ENCODE assay signal across 17 cellular contexts in the genomic region with DNA sequence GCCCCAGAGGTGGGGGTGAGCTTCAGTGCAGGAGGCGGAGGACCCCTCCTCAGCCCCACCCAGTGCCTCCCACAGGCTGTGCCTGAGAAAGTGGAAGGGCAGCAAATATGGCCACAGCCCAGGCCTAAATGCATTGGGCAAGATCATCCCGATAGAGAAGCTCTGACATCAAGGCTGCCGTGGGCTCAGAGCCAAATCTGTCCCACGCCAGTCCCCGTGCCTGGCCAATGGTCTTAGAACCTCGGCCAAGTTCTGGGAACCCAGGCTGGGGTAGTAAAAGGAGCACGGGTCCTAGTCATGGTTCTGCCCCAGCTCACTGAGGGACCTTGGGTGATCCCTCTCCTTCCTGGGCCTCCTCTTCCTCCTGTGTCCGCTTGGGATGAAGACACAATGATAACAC. TPM values are rescaled to one million over a fixed set of nuclear protein-coding genes. Genes with fewer than 3 reads are reported as not detected.
DNase-seq lines count a peak whose midpoint lies in the region; ATAC-seq, FAIRE-seq and TF ChIP-seq lines count a peak whose summit lies in the region.
"Had no signal": no experiment of that assay in that cellular context is flagged by ENCODE, and none has a peak within 500 bp of the region (broad histone marks: within the 10 kb centered on the region; RNA-seq: fewer than 3 reads in every experiment).

No MANE protein-coding gene starts in this region.

- H3K4me1 ChIP-seq in cardiac muscle cell (ENCODE audit: low read depth) (no peaks in the 10 kb centered on the region), pancreas (peaks cover 29 to 35% (median 33%) of the 10 kb centered on the region in 3 donors), foreskin keratinocyte (no peaks in the 10 kb centered on the region), smooth muscle cell (ENCODE audit: low read depth) (no peaks in the 10 kb centered on the region)

- peaks cover 38% of the 10 kb centered on the region for H4K20me1 ChIP-seq in smooth muscle cell (ENCODE audit: low read depth)

- TF ChIP-seq CTCF in cardiac muscle cell (IDR thresholded peaks at IDR 0.05; ENCODE audit: low read depth, low read length), result no peak
- TF ChIP-seq CTCF in pancreas (IDR thresholded peaks at IDR 0.05), result no peak
- TF ChIP-seq CTCF in foreskin keratinocyte (conservative IDR thresholded peaks at IDR 0.05), result no peak
- no peak for TF ChIP-seq CTCF in smooth muscle cell (IDR thresholded peaks at IDR 0.05; ENCODE audit: borderline replicate concordance, insufficient read depth, poor library complexity, severe bottlenecking)

- POLR2A ChIA-PET in HEK293T (lab: Yijun Ruan, JAX), result no interaction called here

- H3K9me3 ChIP-seq in cardiac muscle cell (ENCODE audit: low read depth), result no peaks in the 10 kb centered on the region
- H3K9me3 ChIP-seq in pancreas, result no peaks in the 10 kb centered on the region
- H3K9me3 ChIP-seq in smooth muscle cell (replicated peaks; ENCODE audit: low read depth), result no peaks in the 10 kb centered on the region

- no peak overlapping the region for H3K9ac ChIP-seq in smooth muscle cell (ENCODE audit: low read depth)

- H3K79me2 ChIP-seq in smooth muscle cell (ENCODE audit: low read depth), result peaks cover 6% of the 10 kb centered on the region

- no peak overlapping the region for H3K4me2 ChIP-seq in smooth muscle cell

- WGBS in pancreas, 2 donors, result 24% methylated on average over 8 of the region's 8 CpGs
- 99% methylated on average over 7 of the region's 8 CpGs for WGBS in smooth muscle cell (ENCODE audit: low lambda C conversion rate)

- no peak for DNase-seq in cardiac muscle cell (ENCODE audit: low read depth in 1 of 2, low spot score in 1 of 2)
- DNase-seq in cardiac septum (ENCODE audit: low spot score), result no peak
- DNase-seq in fibroblast of gingiva (ENCODE audit: low read depth), result peak; percentile 37
- peak in 4 of 6 donors; percentile 52 to 82 (median 64) for DNase-seq in pancreas
- no peak for DNase-seq in foreskin keratinocyte
- DNase-seq in activated effector memory CD4-positive, alpha-beta T cell treated with anti-CD3 and anti-CD28 coated beads, Interleukin-2, amount 50 U/mL, for 16 hours, result no peak
- no peak for DNase-seq in smooth muscle cell (lab: John Stamatoyannopoulos, UW; ENCODE audit: unreplicated experiment)
- no peak for DNase-seq in HEK293T (ENCODE audit: extremely low spot score)
- DNase-seq: activated B cell treated with CpG ODN at 0.5 μM for 24 hours; activated CD8-positive, alpha-beta memory T cell treated with anti-CD3 and anti-CD28 coated beads, Interleukin-2, amount 50 U/mL, for 48 hours; H7; islet precursor cell; NCI-H1694 treated with DMSO at 0.1 percent for 48 hours; NCI-H524 treated with DMSO at 0.1 percent for 48 hours; stimulated activated CD4-positive, alpha-beta T cell treated with anti-CD3 and anti-CD28 coated beads, Interleukin-4, amount 100 ng/mL, for 4 hours; stimulated activated naive CD4-positive, alpha-beta T cell had no signal

- FAIRE-seq in pancreas (lab: Jason Lieb, UNC), result no peak

- H3K36me3 ChIP-seq in cardiac muscle cell (peaks cover 82% of the 10 kb centered on the region), pancreas (no peaks in the 10 kb centered on the region), smooth muscle cell (ENCODE audit: low read depth) (peaks cover 4% of the 10 kb centered on the region)

- no peak overlapping the region for H3K4me3 ChIP-seq in cardiac muscle cell
- H3K4me3 ChIP-seq in pancreas, result no peak overlapping the region
- H3K4me3 ChIP-seq in smooth muscle cell, result no peak overlapping the region

- H3K27me3 ChIP-seq in cardiac muscle cell (no peaks in the 10 kb centered on the region), pancreas (no peaks in the 10 kb centered on the region), foreskin keratinocyte (no peaks in the 10 kb centered on the region), smooth muscle cell (ENCODE audit: low read depth) (no peaks in the 10 kb centered on the region)

- intact Hi-C loops in cardiac septum (cut with DNase I), result no loop called here
- intact Hi-C loops in pancreas (cut with DNase I), result no loop called here

- H3K27ac ChIP-seq in cardiac muscle cell (peak overlapping the region; percentile 9), pancreas (peak overlapping the region; percentile 62 to 86 (median 79)), foreskin keratinocyte (no peak overlapping the region), smooth muscle cell (ENCODE audit: low read depth) (no peak overlapping the region)
- H3K27ac ChIP-seq: HL-60 had no signal

- H2AFZ ChIP-seq in smooth muscle cell (ENCODE audit: low read depth), result no peak overlapping the region

- CTCF ChIA-PET in HEK293T (lab: Yijun Ruan, JAX), result no interaction called here

- peak; percentile 19 to 52 (median 26) for ATAC-seq in pancreas
- ATAC-seq in foreskin keratinocyte, result no peak

- H3F3A ChIP-seq in smooth muscle cell (ENCODE audit: low read depth), result no peaks in the 10 kb centered on the region

TF ChIP-seq in HEK293T, 16 proteins besides CTCF, POLR2A, EP300 and RAD21:
- TF ChIP-seq NFRKB (IDR thresholded peaks at IDR 0.05) (no peak), CTBP1 (IDR thresholded peaks at IDR 0.05; ENCODE audit: borderline replicate concordance) (no peak), LEF1 (IDR thresholded peaks at IDR 0.05; ENCODE audit: borderline replicate concordance) (no peak), FOXM1 (IDR thresholded peaks at IDR 0.05; ENCODE audit: borderline replicate concordance) (no peak), FOXK2 (IDR thresholded peaks at IDR 0.05) (no peak), ARNT (IDR thresholded peaks at IDR 0.05) (no peak)

RNA-seq across cellular contexts. Expression of a gene that starts 27.7 kb away (rescaled TPM):
- total RNA-seq in cardiac muscle cell (134 and 147 TPM in 2 replicates), cardiac septum (110 TPM), pancreas (100 to 1,000 TPM in 1 of 6 donors, 10 to 100 TPM in 5; 66.3 to 118 (median 71.0) TPM), foreskin keratinocyte (128 and 133 TPM in 2 replicates), smooth muscle cell (45.7 and 51.4 TPM in 2 replicates)
- polyA plus RNA-seq in cardiac muscle cell (94.9 and 104 TPM in 2 replicates), pancreas (10 to 100 TPM; 36.4 to 54.7 TPM), foreskin keratinocyte (96.5 and 98.1 TPM in 2 replicates), smooth muscle cell (64.4 and 73.7 TPM in 2 replicates)

RNA-seq across cellular contexts. Expression of a gene that starts 49.0 kb away (rescaled TPM):
- total RNA-seq in cardiac muscle cell (628 and 658 TPM in 2 replicates), cardiac septum (257 TPM), pancreas (10 to 100 TPM; 39.6 to 70.8 (median 48.7) TPM), foreskin keratinocyte (50.6 and 73.9 TPM in 2 replicates), smooth muscle cell (264 and 274 TPM in 2 replicates)
- polyA plus RNA-seq in cardiac muscle cell (404 and 448 TPM in 2 replicates), pancreas (10 to 100 TPM; 37.0 to 64.2 TPM), foreskin keratinocyte (42.5 and 60.6 TPM in 2 replicates), smooth muscle cell (206 and 279 TPM in 2 replicates)

Comparison
In these comparisons a context has a peak if more than half of its experiments do, and no peak if none do; other contexts are left out.
1. DNase-seq: peak in fibroblast of gingiva (single experiment) and pancreas (4 of 6); none in cardiac muscle cell (0 of 2), cardiac septum (single experiment), foreskin keratinocyte (0 of 2), activated effector memory CD4-positive, alpha-beta T cell treated with anti-CD3 and anti-CD28 coated beads, Interleukin-2, amount 50 U/mL, for 16 hours (single experiment), smooth muscle cell (single experiment) and HEK293T (single experiment).
2. H3K27ac ChIP-seq: peak in cardiac muscle cell (single experiment) and pancreas (4 of 4); none in foreskin keratinocyte (single experiment) and smooth muscle cell (single experiment).